Comparison of ENCODE assay signal across 1 cellular context in genomic region chr9:81686614-81687520, GRCh38.
TF ChIP-seq lines count a peak whose summit lies in the region.

No MANE protein-coding gene starts in this region.

TF ChIP-seq in HEK293, 187 proteins besides CTCF, POLR2A, EP300 and RAD21 (continued from another document and continues in another):
- no peak for TF ChIP-seq SCRT2 (tag by site-specific recombination; IDR thresholded peaks at IDR 0.05)
- TF ChIP-seq ZNF2 (tag by site-specific recombination; IDR thresholded peaks at IDR 0.05) = no peak
- no peak for TF ChIP-seq ELK4 (IDR thresholded peaks at IDR 0.05; ENCODE audit: borderline replicate concordance, low read depth, low read length)
- no peak for TF ChIP-seq HOXC10 (CRISPR knock-in tag; IDR thresholded peaks at IDR 0.05)
- TF ChIP-seq ZNF544 (tag by site-specific recombination; IDR thresholded peaks at IDR 0.05) = no peak
- TF ChIP-seq ZNF530 (tag by site-specific recombination; IDR thresholded peaks at IDR 0.05; ENCODE audit: low read depth) = no peak
- peak; percentile 70 for TF ChIP-seq FEZF1 (tag by site-specific recombination; IDR thresholded peaks at IDR 0.05)
- no peak for TF ChIP-seq BCL11B (tag by site-specific recombination; IDR thresholded peaks at IDR 0.05; ENCODE audit: low read depth)
- no peak for TF ChIP-seq ZBTB49 (tag by site-specific recombination; IDR thresholded peaks at IDR 0.05; ENCODE audit: low read depth)
- no peak for TF ChIP-seq ZSCAN5A (tag by site-specific recombination; IDR thresholded peaks at IDR 0.05)
- TF ChIP-seq PATZ1 (tag by site-specific recombination; IDR thresholded peaks at IDR 0.05) = peak; percentile 20; the same call in 1 of the 2 replicates
- no peak for TF ChIP-seq PRDM2 (tag by site-specific recombination; IDR thresholded peaks at IDR 0.05; ENCODE audit: borderline replicate concordance)
- no peak for TF ChIP-seq ZNF626 (tag by site-specific recombination; IDR thresholded peaks at IDR 0.05)
- no peak for TF ChIP-seq ZNF223 (tag by site-specific recombination; IDR thresholded peaks at IDR 0.05)
- TF ChIP-seq EGR2 (tag by site-specific recombination; IDR thresholded peaks at IDR 0.05; ENCODE audit: low read depth) = no peak
- TF ChIP-seq ZNF366 (tag by site-specific recombination; conservative IDR thresholded peaks at IDR 0.05) = peak; percentile 49; the same call in 1 of the 2 replicates
- no peak for TF ChIP-seq ZNF670 (tag by site-specific recombination; IDR thresholded peaks at IDR 0.05; ENCODE audit: low read depth)
- TF ChIP-seq AEBP2 (tag by site-specific recombination; IDR thresholded peaks at IDR 0.05; ENCODE audit: borderline replicate concordance) = no peak
- no peak for TF ChIP-seq INSM2 (tag by site-specific recombination; IDR thresholded peaks at IDR 0.05)
- no peak for TF ChIP-seq ZNF114 (tag by site-specific recombination; IDR thresholded peaks at IDR 0.05)
- TF ChIP-seq ZFP41 (tag by site-specific recombination; IDR thresholded peaks at IDR 0.05; ENCODE audit: borderline replicate concordance) = no peak
- TF ChIP-seq ZNF768 (tag by site-specific recombination; IDR thresholded peaks at IDR 0.05) = no peak
- TF ChIP-seq ZBTB26 (tag by site-specific recombination; optimal IDR thresholded peaks at IDR 0.05) = peak; percentile 57
- TF ChIP-seq ZNF350 (tag by site-specific recombination; IDR thresholded peaks at IDR 0.05) = no peak
- no peak for TF ChIP-seq GLIS1 (tag by site-specific recombination; IDR thresholded peaks at IDR 0.05)
- TF ChIP-seq ZNF660 (tag by site-specific recombination; IDR thresholded peaks at IDR 0.05) = 0 out of 2 replicates have a peak, but pooled peaks have one; percentile 12
- TF ChIP-seq ZBTB10 (tag by site-specific recombination; IDR thresholded peaks at IDR 0.05) = peak; percentile 19; the same call in 1 of the 2 replicates
- TF ChIP-seq ZNF513 (tag by site-specific recombination; IDR thresholded peaks at IDR 0.05) = 0 out of 2 replicates have a peak, but pooled peaks have one; percentile 6
- peak; percentile 40 for TF ChIP-seq ZBTB17 (tag by site-specific recombination; IDR thresholded peaks at IDR 0.05)
- peak; percentile 97 for TF ChIP-seq MEIS1 (CRISPR knock-in tag; IDR thresholded peaks at IDR 0.05; ENCODE audit: borderline replicate concordance)
